In the genomic region with DNA sequence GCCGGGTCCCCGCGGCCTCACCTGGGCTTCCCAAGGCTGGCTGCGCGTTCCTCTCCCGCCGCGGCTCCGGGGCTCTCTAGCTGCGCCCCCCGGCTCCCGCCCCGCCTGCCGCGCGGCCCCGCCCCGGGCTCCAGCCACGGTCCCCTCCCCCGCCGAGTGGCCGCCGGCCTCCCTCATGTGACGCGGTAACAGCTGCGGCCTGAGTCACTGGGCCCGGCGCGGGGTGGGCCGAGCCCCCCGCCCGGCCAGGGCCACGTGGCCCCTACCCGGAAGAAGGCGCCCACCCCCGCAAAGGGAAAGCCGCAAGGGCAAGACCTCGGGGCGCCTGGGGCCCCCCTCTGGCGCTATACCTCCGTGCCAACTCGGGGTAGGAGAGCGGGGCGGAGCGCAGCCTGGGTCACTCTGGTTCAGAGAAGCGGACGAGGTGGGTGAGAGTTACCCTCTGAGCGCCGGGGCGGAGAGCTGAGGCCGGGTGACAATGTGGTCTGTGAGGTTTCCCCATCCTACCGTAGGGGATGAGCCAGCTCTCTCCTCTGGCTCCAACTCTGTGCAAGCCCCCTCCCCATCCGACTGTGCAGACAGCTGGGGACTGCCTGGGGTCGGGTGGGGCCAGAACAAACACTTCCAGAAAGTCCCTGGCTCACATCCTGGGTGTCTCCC, we compare ENCODE assay signal across 1 cellular context.
TF ChIP-seq lines count a peak whose summit lies in the region.

A gene with protein sequence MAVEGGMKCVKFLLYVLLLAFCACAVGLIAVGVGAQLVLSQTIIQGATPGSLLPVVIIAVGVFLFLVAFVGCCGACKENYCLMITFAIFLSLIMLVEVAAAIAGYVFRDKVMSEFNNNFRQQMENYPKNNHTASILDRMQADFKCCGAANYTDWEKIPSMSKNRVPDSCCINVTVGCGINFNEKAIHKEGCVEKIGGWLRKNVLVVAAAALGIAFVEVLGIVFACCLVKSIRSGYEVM (minus strand): TSS at position 78 of the 660 bp plus-strand sequence. CDS start 668 bp downstream, outside the sequence.

TF ChIP-seq in HepG2, 621 proteins besides CTCF, POLR2A, EP300 and RAD21 (continued from another document and continues in another):
- TF ChIP-seq RBM39 (IDR thresholded peaks at IDR 0.05; ENCODE audit: low read depth, low read length, poor library complexity, severe bottlenecking) (no peak), PAX8 (CRISPR knock-in tag; IDR thresholded peaks at IDR 0.05; ENCODE audit: borderline replicate concordance) (no peak), ZNF256 (CRISPR knock-in tag; conservative IDR thresholded peaks at IDR 0.05) (no peak), ZNF570 (CRISPR knock-in tag; IDR thresholded peaks at IDR 0.05; ENCODE audit: borderline replicate concordance) (no peak), ZNF83 (CRISPR knock-in tag; IDR thresholded peaks at IDR 0.05; ENCODE audit: borderline replicate concordance) (no peak), KDM5A (IDR thresholded peaks at IDR 0.05; ENCODE audit: borderline replicate concordance, low read length) (no peak), ZNF441 (CRISPR knock-in tag; IDR thresholded peaks at IDR 0.05; ENCODE audit: borderline replicate concordance) (peak; percentile 79; the same call in 1 of the 2 replicates), STAG1 (CRISPR knock-in tag; IDR thresholded peaks at IDR 0.05) (no peak), KDM1A (CRISPR knock-in tag; IDR thresholded peaks at IDR 0.05) (no peak), SNRNP70 (IDR thresholded peaks at IDR 0.05; ENCODE audit: low read depth, low read length) (no peak), CBX5 (CRISPR knock-in tag; IDR thresholded peaks at IDR 0.05; ENCODE audit: borderline replicate concordance) (no peak), ZSCAN9 (CRISPR knock-in tag; IDR thresholded peaks at IDR 0.05; ENCODE audit: borderline replicate concordance) (no peak; the same call in 1 of the 2 replicates), TOE1 (CRISPR knock-in tag; IDR thresholded peaks at IDR 0.05) (no peak), NR2F2 (IDR thresholded peaks at IDR 0.05; ENCODE audit: borderline replicate concordance, low read depth) (peak; percentile 26; the same call in 1 of the 2 replicates), ZNF816 (CRISPR knock-in tag; IDR thresholded peaks at IDR 0.05; ENCODE audit: borderline replicate concordance) (no peak), GTF3A (CRISPR knock-in tag; conservative IDR thresholded peaks at IDR 0.05) (no peak), ZNF788 (CRISPR knock-in tag; IDR thresholded peaks at IDR 0.05; ENCODE audit: borderline replicate concordance) (no peak; the same call in 1 of the 2 replicates), CENPT (CRISPR knock-in tag; IDR thresholded peaks at IDR 0.05; ENCODE audit: low read depth) (no peak), TGIF2 (CRISPR knock-in tag; IDR thresholded peaks at IDR 0.05) (no peak; the same call in 1 of the 2 replicates), ZNF34 (CRISPR knock-in tag; IDR thresholded peaks at IDR 0.05; ENCODE audit: borderline replicate concordance) (no peak), ZNF670 (CRISPR knock-in tag; IDR thresholded peaks at IDR 0.05; ENCODE audit: borderline replicate concordance) (no peak; the same call in 1 of the 2 replicates), SALL2 (CRISPR knock-in tag; IDR thresholded peaks at IDR 0.05) (peak; percentile 36; the same call in 1 of the 2 replicates), PPARG (CRISPR knock-in tag; conservative IDR thresholded peaks at IDR 0.05) (no peak), SP4 (CRISPR knock-in tag; IDR thresholded peaks at IDR 0.05) (no peak)
- TF ChIP-seq, protein P1, sequence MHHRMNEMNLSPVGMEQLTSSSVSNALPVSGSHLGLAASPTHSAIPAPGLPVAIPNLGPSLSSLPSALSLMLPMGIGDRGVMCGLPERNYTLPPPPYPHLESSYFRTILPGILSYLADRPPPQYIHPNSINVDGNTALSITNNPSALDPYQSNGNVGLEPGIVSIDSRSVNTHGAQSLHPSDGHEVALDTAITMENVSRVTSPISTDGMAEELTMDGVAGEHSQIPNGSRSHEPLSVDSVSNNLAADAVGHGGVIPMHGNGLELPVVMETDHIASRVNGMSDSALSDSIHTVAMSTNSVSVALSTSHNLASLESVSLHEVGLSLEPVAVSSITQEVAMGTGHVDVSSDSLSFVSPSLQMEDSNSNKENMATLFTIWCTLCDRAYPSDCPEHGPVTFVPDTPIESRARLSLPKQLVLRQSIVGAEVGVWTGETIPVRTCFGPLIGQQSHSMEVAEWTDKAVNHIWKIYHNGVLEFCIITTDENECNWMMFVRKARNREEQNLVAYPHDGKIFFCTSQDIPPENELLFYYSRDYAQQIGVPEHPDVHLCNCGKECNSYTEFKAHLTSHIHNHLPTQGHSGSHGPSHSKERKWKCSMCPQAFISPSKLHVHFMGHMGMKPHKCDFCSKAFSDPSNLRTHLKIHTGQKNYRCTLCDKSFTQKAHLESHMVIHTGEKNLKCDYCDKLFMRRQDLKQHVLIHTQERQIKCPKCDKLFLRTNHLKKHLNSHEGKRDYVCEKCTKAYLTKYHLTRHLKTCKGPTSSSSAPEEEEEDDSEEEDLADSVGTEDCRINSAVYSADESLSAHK (CRISPR knock-in tag; IDR thresholded peaks at IDR 0.05; ENCODE audit: borderline replicate concordance): no peak
- TF ChIP-seq, protein P2, sequence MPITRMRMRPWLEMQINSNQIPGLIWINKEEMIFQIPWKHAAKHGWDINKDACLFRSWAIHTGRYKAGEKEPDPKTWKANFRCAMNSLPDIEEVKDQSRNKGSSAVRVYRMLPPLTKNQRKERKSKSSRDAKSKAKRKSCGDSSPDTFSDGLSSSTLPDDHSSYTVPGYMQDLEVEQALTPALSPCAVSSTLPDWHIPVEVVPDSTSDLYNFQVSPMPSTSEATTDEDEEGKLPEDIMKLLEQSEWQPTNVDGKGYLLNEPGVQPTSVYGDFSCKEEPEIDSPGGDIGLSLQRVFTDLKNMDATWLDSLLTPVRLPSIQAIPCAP (CRISPR knock-in tag; IDR thresholded peaks at IDR 0.05; ENCODE audit: low read depth): no peak
- TF ChIP-seq, protein P3, sequence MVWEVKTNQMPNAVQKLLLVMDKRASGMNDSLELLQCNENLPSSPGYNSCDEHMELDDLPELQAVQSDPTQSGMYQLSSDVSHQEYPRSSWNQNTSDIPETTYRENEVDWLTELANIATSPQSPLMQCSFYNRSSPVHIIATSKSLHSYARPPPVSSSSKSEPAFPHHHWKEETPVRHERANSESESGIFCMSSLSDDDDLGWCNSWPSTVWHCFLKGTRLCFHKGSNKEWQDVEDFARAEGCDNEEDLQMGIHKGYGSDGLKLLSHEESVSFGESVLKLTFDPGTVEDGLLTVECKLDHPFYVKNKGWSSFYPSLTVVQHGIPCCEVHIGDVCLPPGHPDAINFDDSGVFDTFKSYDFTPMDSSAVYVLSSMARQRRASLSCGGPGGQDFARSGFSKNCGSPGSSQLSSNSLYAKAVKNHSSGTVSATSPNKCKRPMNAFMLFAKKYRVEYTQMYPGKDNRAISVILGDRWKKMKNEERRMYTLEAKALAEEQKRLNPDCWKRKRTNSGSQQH (CRISPR knock-in tag; IDR thresholded peaks at IDR 0.05; ENCODE audit: low read depth): 0 out of 2 replicates have a peak, but pooled peaks have one; percentile 48
- TF ChIP-seq, protein P4, sequence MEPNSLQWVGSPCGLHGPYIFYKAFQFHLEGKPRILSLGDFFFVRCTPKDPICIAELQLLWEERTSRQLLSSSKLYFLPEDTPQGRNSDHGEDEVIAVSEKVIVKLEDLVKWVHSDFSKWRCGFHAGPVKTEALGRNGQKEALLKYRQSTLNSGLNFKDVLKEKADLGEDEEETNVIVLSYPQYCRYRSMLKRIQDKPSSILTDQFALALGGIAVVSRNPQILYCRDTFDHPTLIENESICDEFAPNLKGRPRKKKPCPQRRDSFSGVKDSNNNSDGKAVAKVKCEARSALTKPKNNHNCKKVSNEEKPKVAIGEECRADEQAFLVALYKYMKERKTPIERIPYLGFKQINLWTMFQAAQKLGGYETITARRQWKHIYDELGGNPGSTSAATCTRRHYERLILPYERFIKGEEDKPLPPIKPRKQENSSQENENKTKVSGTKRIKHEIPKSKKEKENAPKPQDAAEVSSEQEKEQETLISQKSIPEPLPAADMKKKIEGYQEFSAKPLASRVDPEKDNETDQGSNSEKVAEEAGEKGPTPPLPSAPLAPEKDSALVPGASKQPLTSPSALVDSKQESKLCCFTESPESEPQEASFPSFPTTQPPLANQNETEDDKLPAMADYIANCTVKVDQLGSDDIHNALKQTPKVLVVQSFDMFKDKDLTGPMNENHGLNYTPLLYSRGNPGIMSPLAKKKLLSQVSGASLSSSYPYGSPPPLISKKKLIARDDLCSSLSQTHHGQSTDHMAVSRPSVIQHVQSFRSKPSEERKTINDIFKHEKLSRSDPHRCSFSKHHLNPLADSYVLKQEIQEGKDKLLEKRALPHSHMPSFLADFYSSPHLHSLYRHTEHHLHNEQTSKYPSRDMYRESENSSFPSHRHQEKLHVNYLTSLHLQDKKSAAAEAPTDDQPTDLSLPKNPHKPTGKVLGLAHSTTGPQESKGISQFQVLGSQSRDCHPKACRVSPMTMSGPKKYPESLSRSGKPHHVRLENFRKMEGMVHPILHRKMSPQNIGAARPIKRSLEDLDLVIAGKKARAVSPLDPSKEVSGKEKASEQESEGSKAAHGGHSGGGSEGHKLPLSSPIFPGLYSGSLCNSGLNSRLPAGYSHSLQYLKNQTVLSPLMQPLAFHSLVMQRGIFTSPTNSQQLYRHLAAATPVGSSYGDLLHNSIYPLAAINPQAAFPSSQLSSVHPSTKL (CRISPR knock-in tag; IDR thresholded peaks at IDR 0.05): peak; percentile 60; the same call in 1 of the 2 replicates
- TF ChIP-seq, protein P5, sequence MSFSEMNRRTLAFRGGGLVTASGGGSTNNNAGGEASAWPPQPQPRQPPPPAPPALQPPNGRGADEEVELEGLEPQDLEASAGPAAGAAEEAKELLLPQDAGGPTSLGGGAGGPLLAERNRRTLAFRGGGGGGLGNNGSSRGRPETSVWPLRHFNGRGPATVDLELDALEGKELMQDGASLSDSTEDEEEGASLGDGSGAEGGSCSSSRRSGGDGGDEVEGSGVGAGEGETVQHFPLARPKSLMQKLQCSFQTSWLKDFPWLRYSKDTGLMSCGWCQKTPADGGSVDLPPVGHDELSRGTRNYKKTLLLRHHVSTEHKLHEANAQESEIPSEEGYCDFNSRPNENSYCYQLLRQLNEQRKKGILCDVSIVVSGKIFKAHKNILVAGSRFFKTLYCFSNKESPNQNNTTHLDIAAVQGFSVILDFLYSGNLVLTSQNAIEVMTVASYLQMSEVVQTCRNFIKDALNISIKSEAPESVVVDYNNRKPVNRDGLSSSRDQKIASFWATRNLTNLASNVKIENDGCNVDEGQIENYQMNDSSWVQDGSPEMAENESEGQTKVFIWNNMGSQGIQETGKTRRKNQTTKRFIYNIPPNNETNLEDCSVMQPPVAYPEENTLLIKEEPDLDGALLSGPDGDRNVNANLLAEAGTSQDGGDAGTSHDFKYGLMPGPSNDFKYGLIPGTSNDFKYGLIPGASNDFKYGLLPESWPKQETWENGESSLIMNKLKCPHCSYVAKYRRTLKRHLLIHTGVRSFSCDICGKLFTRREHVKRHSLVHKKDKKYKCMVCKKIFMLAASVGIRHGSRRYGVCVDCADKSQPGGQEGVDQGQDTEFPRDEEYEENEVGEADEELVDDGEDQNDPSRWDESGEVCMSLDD (CRISPR knock-in tag; IDR thresholded peaks at IDR 0.05; ENCODE audit: borderline replicate concordance): peak; percentile 86; the same call in 1 of the 2 replicates
- TF ChIP-seq, protein P6, sequence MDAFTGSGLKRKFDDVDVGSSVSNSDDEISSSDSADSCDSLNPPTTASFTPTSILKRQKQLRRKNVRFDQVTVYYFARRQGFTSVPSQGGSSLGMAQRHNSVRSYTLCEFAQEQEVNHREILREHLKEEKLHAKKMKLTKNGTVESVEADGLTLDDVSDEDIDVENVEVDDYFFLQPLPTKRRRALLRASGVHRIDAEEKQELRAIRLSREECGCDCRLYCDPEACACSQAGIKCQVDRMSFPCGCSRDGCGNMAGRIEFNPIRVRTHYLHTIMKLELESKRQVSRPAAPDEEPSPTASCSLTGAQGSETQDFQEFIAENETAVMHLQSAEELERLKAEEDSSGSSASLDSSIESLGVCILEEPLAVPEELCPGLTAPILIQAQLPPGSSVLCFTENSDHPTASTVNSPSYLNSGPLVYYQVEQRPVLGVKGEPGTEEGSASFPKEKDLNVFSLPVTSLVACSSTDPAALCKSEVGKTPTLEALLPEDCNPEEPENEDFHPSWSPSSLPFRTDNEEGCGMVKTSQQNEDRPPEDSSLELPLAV (CRISPR knock-in tag; conservative IDR thresholded peaks at IDR 0.05; ENCODE audit: low read depth): no peak
- TF ChIP-seq, protein P7, sequence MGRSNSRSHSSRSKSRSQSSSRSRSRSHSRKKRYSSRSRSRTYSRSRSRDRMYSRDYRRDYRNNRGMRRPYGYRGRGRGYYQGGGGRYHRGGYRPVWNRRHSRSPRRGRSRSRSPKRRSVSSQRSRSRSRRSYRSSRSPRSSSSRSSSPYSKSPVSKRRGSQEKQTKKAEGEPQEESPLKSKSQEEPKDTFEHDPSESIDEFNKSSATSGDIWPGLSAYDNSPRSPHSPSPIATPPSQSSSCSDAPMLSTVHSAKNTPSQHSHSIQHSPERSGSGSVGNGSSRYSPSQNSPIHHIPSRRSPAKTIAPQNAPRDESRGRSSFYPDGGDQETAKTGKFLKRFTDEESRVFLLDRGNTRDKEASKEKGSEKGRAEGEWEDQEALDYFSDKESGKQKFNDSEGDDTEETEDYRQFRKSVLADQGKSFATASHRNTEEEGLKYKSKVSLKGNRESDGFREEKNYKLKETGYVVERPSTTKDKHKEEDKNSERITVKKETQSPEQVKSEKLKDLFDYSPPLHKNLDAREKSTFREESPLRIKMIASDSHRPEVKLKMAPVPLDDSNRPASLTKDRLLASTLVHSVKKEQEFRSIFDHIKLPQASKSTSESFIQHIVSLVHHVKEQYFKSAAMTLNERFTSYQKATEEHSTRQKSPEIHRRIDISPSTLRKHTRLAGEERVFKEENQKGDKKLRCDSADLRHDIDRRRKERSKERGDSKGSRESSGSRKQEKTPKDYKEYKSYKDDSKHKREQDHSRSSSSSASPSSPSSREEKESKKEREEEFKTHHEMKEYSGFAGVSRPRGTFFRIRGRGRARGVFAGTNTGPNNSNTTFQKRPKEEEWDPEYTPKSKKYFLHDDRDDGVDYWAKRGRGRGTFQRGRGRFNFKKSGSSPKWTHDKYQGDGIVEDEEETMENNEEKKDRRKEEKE (IDR thresholded peaks at IDR 0.05): no peak
- TF ChIP-seq, protein P8, sequence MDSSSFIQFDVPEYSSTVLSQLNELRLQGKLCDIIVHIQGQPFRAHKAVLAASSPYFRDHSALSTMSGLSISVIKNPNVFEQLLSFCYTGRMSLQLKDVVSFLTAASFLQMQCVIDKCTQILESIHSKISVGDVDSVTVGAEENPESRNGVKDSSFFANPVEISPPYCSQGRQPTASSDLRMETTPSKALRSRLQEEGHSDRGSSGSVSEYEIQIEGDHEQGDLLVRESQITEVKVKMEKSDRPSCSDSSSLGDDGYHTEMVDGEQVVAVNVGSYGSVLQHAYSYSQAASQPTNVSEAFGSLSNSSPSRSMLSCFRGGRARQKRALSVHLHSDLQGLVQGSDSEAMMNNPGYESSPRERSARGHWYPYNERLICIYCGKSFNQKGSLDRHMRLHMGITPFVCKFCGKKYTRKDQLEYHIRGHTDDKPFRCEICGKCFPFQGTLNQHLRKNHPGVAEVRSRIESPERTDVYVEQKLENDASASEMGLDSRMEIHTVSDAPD (CRISPR knock-in tag; IDR thresholded peaks at IDR 0.05): no peak
- TF ChIP-seq, protein P9, sequence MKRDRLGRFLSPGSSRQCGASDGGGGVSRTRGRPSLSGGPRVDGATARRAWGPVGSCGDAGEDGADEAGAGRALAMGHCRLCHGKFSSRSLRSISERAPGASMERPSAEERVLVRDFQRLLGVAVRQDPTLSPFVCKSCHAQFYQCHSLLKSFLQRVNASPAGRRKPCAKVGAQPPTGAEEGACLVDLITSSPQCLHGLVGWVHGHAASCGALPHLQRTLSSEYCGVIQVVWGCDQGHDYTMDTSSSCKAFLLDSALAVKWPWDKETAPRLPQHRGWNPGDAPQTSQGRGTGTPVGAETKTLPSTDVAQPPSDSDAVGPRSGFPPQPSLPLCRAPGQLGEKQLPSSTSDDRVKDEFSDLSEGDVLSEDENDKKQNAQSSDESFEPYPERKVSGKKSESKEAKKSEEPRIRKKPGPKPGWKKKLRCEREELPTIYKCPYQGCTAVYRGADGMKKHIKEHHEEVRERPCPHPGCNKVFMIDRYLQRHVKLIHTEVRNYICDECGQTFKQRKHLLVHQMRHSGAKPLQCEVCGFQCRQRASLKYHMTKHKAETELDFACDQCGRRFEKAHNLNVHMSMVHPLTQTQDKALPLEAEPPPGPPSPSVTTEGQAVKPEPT (CRISPR knock-in tag; IDR thresholded peaks at IDR 0.05; ENCODE audit: low read depth): no peak
